Comparison of ENCODE assay signal across 2 cellular contexts in the genomic region with DNA sequence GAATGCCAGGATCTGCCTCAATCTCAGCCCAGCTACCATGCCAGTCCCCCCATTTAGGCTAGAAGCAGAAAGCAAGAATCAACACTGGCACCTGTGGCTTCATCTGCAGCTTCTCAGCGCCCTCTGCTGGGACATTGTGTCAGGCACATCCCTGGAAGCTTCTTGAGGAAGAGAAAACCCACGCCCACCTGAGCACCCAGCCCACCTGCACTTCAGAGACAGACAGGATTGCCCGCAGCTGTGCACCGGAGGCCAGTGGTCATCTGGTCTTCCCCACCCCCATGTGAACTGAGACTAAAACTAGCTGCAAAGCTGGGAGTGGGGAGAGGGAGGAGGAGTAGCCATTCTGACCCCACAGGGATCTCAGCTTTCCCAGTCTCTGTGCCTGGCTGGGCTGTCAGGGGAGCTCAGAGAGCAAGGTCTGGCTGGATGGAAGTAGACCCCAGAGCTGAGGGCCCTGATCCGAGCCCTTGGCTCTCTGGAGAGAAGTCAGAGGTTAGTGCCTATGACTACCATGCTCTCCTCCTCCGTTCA.
TF ChIP-seq lines count a peak whose summit lies in the region.

No MANE protein-coding gene starts in this region.

TF ChIP-seq in SK-N-SH treated with all-trans-retinoic acid at 6 μM for 48 hours, 23 proteins besides CTCF, POLR2A, EP300 and RAD21 (continued from another document):
- TF ChIP-seq SNAI2 (CRISPR knock-in tag; IDR thresholded peaks at IDR 0.05) (no peak), GLIS3 (CRISPR knock-in tag; IDR thresholded peaks at IDR 0.05) (no peak)

TF ChIP-seq in GM12878, 131 proteins besides CTCF, POLR2A, EP300 and RAD21 (continued from another document):
- TF ChIP-seq PRDM15 (CRISPR knock-in tag; IDR thresholded peaks at IDR 0.05) = no peak
- TF ChIP-seq JUND (IDR thresholded peaks at IDR 0.05; ENCODE audit: low read depth, low read length) = no peak
- no peak for TF ChIP-seq FOS (IDR thresholded peaks at IDR 0.05; ENCODE audit: borderline replicate concordance, extremely low read depth, insufficient read length)
- TF ChIP-seq RUNX3 (IDR thresholded peaks at IDR 0.05; ENCODE audit: low read length) = peak; percentile 12; the same call in 1 of the 2 replicates
- 0 out of 2 replicates have a peak, but pooled peaks have one; percentile 16 for TF ChIP-seq TCF12 (IDR thresholded peaks at IDR 0.05; ENCODE audit: low read depth, low read length)
- TF ChIP-seq SMAD1 (IDR thresholded peaks at IDR 0.05; ENCODE audit: low read depth, partially characterized antibody) = no peak
- peak; percentile 48; the same call in 1 of the 2 replicates for TF ChIP-seq SMC3 (IDR thresholded peaks at IDR 0.05; ENCODE audit: borderline replicate concordance, low read length)
- TF ChIP-seq PML (IDR thresholded peaks at IDR 0.05; ENCODE audit: low read length) = no peak
- no peak for TF ChIP-seq GABPA (IDR thresholded peaks at IDR 0.05; ENCODE audit: low read depth)
- no peak for TF ChIP-seq ZNF592 (IDR thresholded peaks at IDR 0.05)
- TF ChIP-seq MTA2 (IDR thresholded peaks at IDR 0.05; ENCODE audit: low read depth) = no peak
- no peak for TF ChIP-seq IRF4 (IDR thresholded peaks at IDR 0.05; ENCODE audit: low read depth, low read length)
- TF ChIP-seq NR2C1 (IDR thresholded peaks at IDR 0.05) = no peak
- TF ChIP-seq PAX8 (IDR thresholded peaks at IDR 0.05) = no peak
- TF ChIP-seq CHD2 (IDR thresholded peaks at IDR 0.05; ENCODE audit: borderline replicate concordance, low read depth, low read length) = no peak
- TF ChIP-seq, protein P1, sequence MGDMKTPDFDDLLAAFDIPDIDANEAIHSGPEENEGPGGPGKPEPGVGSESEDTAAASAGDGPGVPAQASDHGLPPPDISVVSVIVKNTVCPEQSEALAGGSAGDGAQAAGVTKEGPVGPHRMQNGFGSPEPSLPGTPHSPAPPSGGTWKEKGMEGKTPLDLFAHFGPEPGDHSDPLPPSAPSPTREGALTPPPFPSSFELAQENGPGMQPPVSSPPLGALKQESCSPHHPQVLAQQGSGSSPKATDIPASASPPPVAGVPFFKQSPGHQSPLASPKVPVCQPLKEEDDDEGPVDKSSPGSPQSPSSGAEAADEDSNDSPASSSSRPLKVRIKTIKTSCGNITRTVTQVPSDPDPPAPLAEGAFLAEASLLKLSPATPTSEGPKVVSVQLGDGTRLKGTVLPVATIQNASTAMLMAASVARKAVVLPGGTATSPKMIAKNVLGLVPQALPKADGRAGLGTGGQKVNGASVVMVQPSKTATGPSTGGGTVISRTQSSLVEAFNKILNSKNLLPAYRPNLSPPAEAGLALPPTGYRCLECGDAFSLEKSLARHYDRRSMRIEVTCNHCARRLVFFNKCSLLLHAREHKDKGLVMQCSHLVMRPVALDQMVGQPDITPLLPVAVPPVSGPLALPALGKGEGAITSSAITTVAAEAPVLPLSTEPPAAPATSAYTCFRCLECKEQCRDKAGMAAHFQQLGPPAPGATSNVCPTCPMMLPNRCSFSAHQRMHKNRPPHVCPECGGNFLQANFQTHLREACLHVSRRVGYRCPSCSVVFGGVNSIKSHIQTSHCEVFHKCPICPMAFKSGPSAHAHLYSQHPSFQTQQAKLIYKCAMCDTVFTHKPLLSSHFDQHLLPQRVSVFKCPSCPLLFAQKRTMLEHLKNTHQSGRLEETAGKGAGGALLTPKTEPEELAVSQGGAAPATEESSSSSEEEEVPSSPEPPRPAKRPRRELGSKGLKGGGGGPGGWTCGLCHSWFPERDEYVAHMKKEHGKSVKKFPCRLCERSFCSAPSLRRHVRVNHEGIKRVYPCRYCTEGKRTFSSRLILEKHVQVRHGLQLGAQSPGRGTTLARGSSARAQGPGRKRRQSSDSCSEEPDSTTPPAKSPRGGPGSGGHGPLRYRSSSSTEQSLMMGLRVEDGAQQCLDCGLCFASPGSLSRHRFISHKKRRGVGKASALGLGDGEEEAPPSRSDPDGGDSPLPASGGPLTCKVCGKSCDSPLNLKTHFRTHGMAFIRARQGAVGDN (IDR thresholded peaks at IDR 0.05) = no peak
- no peak for TF ChIP-seq EED (IDR thresholded peaks at IDR 0.05; ENCODE audit: low read depth)
- TF ChIP-seq, protein P2, sequence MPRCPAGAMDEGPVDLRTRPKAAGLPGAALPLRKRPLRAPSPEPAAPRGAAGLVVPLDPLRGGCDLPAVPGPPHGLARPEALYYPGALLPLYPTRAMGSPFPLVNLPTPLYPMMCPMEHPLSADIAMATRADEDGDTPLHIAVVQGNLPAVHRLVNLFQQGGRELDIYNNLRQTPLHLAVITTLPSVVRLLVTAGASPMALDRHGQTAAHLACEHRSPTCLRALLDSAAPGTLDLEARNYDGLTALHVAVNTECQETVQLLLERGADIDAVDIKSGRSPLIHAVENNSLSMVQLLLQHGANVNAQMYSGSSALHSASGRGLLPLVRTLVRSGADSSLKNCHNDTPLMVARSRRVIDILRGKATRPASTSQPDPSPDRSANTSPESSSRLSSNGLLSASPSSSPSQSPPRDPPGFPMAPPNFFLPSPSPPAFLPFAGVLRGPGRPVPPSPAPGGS (IDR thresholded peaks at IDR 0.05; ENCODE audit: borderline replicate concordance, insufficient read depth, low read depth, low read length, poor library complexity, severe bottlenecking) = no peak
